8 cellular contexts compared by ENCODE assay signal in the genomic region with DNA sequence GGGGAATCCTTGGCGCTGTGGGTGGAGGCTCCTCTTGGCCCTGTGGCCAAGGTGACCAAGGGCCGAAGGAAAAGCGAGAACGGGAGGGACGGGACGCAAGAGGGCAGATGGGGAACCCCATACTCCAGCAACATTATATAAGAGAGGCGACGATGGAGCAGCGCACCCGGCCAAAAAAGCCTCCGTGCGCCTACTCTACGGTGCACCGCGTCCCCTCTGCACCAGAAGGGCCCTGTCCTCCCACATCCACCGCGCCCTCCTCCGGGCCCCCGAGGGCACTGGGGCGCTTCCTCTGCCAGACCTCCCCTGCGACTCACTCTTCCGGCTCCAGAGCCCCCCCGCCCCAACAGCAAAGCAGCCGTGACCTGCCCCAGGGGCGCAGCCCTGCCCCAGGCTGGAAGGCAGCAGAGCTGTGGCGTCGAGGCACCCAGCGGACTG. TPM values are rescaled to one million over a fixed set of nuclear protein-coding genes. Genes with fewer than 3 reads are reported as not detected.
DNase-seq lines count a peak whose midpoint lies in the region; ATAC-seq, FAIRE-seq and TF ChIP-seq lines count a peak whose summit lies in the region.

No MANE protein-coding gene starts in this region.

- no peaks in the 10 kb centered on the region for H3K27me3 Mint-ChIP-seq in activated CD8-positive, alpha-beta T cell treated with anti-CD3 and anti-CD28 coated beads, Interleukin-2, amount 10 ng/mL, durations not matched to agents 7 days and 5 days (ENCODE audit: low read depth)

- 22% methylated on average over 27 of the region's 28 CpGs for WGBS in prostate gland

- intact Hi-C loops in prostate gland (cut with DNase I) = no loop called here

- H3K27ac Mint-ChIP-seq in activated CD8-positive, alpha-beta T cell treated with anti-CD3 and anti-CD28 coated beads, Interleukin-2, amount 10 ng/mL, durations not matched to agents 7 days and 5 days = peak overlapping the region; percentile 98

- ATAC-seq in HG03439 (IDR thresholded peaks at IDR 0.05; ENCODE audit: unreplicated experiment) = peak; percentile 39
- peak; percentile 64 for ATAC-seq in activated CD8-positive, alpha-beta T cell treated with anti-CD3 and anti-CD28 coated beads, Interleukin-2, amount 10 ng/mL, durations not matched to agents 7 days and 5 days

- CTCF ChIA-PET in activated CD8-positive, alpha-beta T cell treated with anti-CD3 and anti-CD28 coated beads, Interleukin-2, amount 10 ng/mL, durations not matched to agents 7 days and 5 days (lab: Charles Lee) = interaction anchor here (0.6 to 2.4 kb wide), 5 partner anchors 9 to 35 kb away, joined by 3 to 10 read pairs (median 3); no protein-coding TSS in a partner anchor

- TF ChIP-seq CTCF in AG10803 (conservative IDR thresholded peaks at IDR 0.05; ENCODE audit: low read length) (no peak), fibroblast of pulmonary artery (IDR thresholded peaks at IDR 0.05; ENCODE audit: low read length, missing control alignments) (no peak), prostate gland (IDR thresholded peaks at IDR 0.05) (no peak)

- H3K4me1 ChIP-seq in prostate gland (replicated peaks) = peaks cover 5% of the 10 kb centered on the region

- H3K36me3 Mint-ChIP-seq in activated CD8-positive, alpha-beta T cell treated with anti-CD3 and anti-CD28 coated beads, Interleukin-2, amount 10 ng/mL, durations not matched to agents 7 days and 5 days (ENCODE audit: low read depth) = peaks cover 14% of the 10 kb centered on the region

- DNase-seq in AG10803 (ENCODE audit: low read depth) (no peak), GM19239 (ENCODE audit: insufficient read length, low spot score) (no peak), fibroblast of pulmonary artery (ENCODE audit: low read depth) (no peak), prostate gland (ENCODE audit: low spot score) (no peak), kidney glomerular epithelial cell (lab: John Stamatoyannopoulos, UW) (no peak), NCI-H2081 (lab: John Stamatoyannopoulos, UW) (no peak)
- DNase-seq in activated CD8-positive, alpha-beta T cell treated with anti-CD3 and anti-CD28 coated beads, Interleukin-2, amount 10 ng/mL, durations not matched to agents 7 days and 5 days = peak; percentile 72

- H3K9me3 Mint-ChIP-seq in activated CD8-positive, alpha-beta T cell treated with anti-CD3 and anti-CD28 coated beads, Interleukin-2, amount 10 ng/mL, durations not matched to agents 7 days and 5 days (ENCODE audit: insufficient read depth) = no peaks in the 10 kb centered on the region

- H3K27ac ChIP-seq in prostate gland = no peak overlapping the region

- peak overlapping the region; percentile 60 for H3K4me3 ChIP-seq in AG10803 (ENCODE audit: low read length)
- peak overlapping the region; percentile 30 for H3K4me3 ChIP-seq in fibroblast of pulmonary artery (replicated peaks; ENCODE audit: low read depth, low read length)
- H3K4me3 ChIP-seq in prostate gland = peak overlapping the region; percentile 19 to 27

- H3K4me1 Mint-ChIP-seq in activated CD8-positive, alpha-beta T cell treated with anti-CD3 and anti-CD28 coated beads, Interleukin-2, amount 10 ng/mL, durations not matched to agents 7 days and 5 days (ENCODE audit: low read depth) = peaks cover 35% of the 10 kb centered on the region

- no peak for TF ChIP-seq POLR2A in prostate gland (IDR thresholded peaks at IDR 0.05)

- no peaks in the 10 kb centered on the region for H3K9me3 ChIP-seq in prostate gland

- H3K36me3 ChIP-seq in prostate gland = no peaks in the 10 kb centered on the region

- POLR2A ChIA-PET in activated CD8-positive, alpha-beta T cell treated with anti-CD3 and anti-CD28 coated beads, Interleukin-2, amount 10 ng/mL, durations not matched to agents 7 days and 5 days (lab: Charles Lee) = interaction anchor here (0.7 to 2.4 kb wide), 8 partner anchors 8 to 619 kb away, joined by 3 to 10 read pairs (median 3); a partner anchor contains a TSS

- peak overlapping the region; percentile 98 for H3K4me3 Mint-ChIP-seq in activated CD8-positive, alpha-beta T cell treated with anti-CD3 and anti-CD28 coated beads, Interleukin-2, amount 10 ng/mL, durations not matched to agents 7 days and 5 days

- no peaks in the 10 kb centered on the region for H3K27me3 ChIP-seq in prostate gland (replicated peaks; ENCODE audit: insufficient read depth)

- FAIRE-seq in GM19239 (lab: Jason Lieb, UNC) = peak; percentile 21

RNA-seq across cellular contexts. Expression of a gene that starts 0.4 kb away (rescaled TPM):
- 10 to 100 TPM; 24.0 to 24.3 TPM for total RNA-seq in activated CD8-positive, alpha-beta T cell treated with anti-CD3 and anti-CD28 coated beads, Interleukin-2, amount 10 ng/mL, durations not matched to agents 7 days and 5 days
- 1 to 10 TPM; 1.8 to 1.9 TPM for total RNA-seq in prostate gland

Comparison
In these comparisons a context has a peak if more than half of its experiments do, and no peak if none do; other contexts are left out.
1. RNA of a gene that starts 0.4 kb away (total RNA-seq): 24.0 to 24.3 TPM in activated CD8-positive, alpha-beta T cell treated with anti-CD3 and anti-CD28 coated beads, Interleukin-2, amount 10 ng/mL, durations not matched to agents 7 days and 5 days; 1.8 to 1.9 TPM in prostate gland; every median in the first group is over 4 times any median in the second.
2. Peak in every context shown above with its lines, with median percentiles within 50 percentile points of each other: H3K4me3 ChIP-seq.